17 cellular contexts compared by ENCODE assay signal in the genomic region with DNA sequence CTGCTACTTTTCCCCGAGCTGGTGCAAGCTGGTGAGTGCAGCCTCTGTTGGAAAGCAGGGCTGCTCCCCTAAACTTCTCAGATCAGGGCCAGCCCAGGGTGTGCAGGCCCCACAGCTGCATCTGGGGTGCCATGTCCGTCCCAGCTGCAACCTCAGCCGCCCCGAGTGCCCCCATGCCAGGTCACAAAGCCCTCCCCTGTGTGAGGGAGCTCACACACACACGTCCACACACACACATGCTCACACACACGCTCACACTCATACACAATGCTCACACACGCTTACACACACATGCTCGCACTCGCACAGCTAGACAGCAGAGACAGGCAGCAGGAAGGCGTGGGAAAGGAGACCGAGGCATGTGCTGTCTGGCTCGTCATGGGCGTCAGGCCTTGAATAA. TPM values are rescaled to one million over a fixed set of nuclear protein-coding genes. Genes with fewer than 3 reads are reported as not detected.
DNase-seq lines count a peak whose midpoint lies in the region; TF ChIP-seq lines count a peak whose summit lies in the region.
"Had no signal": no experiment of that assay in that cellular context is flagged by ENCODE, and none has a peak within 500 bp of the region (broad histone marks: within the 10 kb centered on the region; RNA-seq: fewer than 3 reads in every experiment).

No MANE protein-coding gene starts in this region.

- H2BK15ac ChIP-seq in neuronal stem cell (ENCODE audit: low read length): no peak overlapping the region

- H4K8ac ChIP-seq in neuronal stem cell (ENCODE audit: low read depth, low read length): no peak overlapping the region

- CTCF ChIA-PET in MCF 10A (lab: Yijun Ruan, JAX): interaction anchor here (0.7 to 1.9 kb wide), 5 partner anchors 13 to 52 kb away, joined by 3 to 11 read pairs (median 6); no protein-coding TSS in a partner anchor

- no peak overlapping the region for H4K91ac ChIP-seq in neuronal stem cell (ENCODE audit: low read depth, low read length, poor library complexity)

- peak overlapping the region; percentile 84 for H3K14ac ChIP-seq in neuronal stem cell (ENCODE audit: low read length)

- H3K9me3 Mint-ChIP-seq in HFFc6 (no peaks in the 10 kb centered on the region), chondrocyte (ENCODE audit: low read depth) (no peaks in the 10 kb centered on the region), MCF 10A (ENCODE audit: unreplicated experiment) (no peaks in the 10 kb centered on the region)

- no peak for DNase-seq in HFFc6
- peak; percentile 55 for DNase-seq in chondrocyte (ENCODE audit: low spot score)
- DNase-seq in neuronal stem cell (ENCODE audit: low spot score): no peak
- DNase-seq in stimulated activated CD4-positive, alpha-beta T cell treated with anti-CD3 and anti-CD28 coated beads, Interleukin-15, amount 100 ng/mL, for 24 hours: no peak
- DNase-seq in MCF 10A (ENCODE audit: unreplicated experiment): no peak
- DNase-seq in 8988T: no peak
- DNase-seq: DMS53, KG1, NCI-H1092 treated with DMSO at 0.1 percent for 48 hours, NCI-H1694, NCI-H2107, NCI-H226, NCI-H526 treated with DMSO at 0.1 percent for 48 hours, OCI-M1, RPMI8226 had no signal

- H3K23ac ChIP-seq in neuronal stem cell (ENCODE audit: low read depth, low read length, poor library complexity): peak overlapping the region; percentile 96

- no peaks in the 10 kb centered on the region for H3K79me1 ChIP-seq in neuronal stem cell (ENCODE audit: low read depth, low read length)

- no peak overlapping the region for H2AFZ ChIP-seq in neuronal stem cell (ENCODE audit: low read length)

- H3K4me3 Mint-ChIP-seq in HFFc6 (no peak overlapping the region), chondrocyte (ENCODE audit: unreplicated experiment) (no peak overlapping the region), MCF 10A (ENCODE audit: unreplicated experiment) (no peak overlapping the region)

- no peak overlapping the region for H3K4ac ChIP-seq in neuronal stem cell (ENCODE audit: low read length)

- no peak for TF ChIP-seq CTCF in HFFc6 (IDR thresholded peaks at IDR 0.05)
- TF ChIP-seq CTCF in chondrocyte (IDR thresholded peaks at IDR 0.05): no peak
- no peak for TF ChIP-seq CTCF in MCF 10A (IDR thresholded peaks at IDR 0.05; ENCODE audit: unreplicated experiment)

- H3K9ac ChIP-seq in BLaER1 treated with 17β-estradiol and CSF1 and Interleukin-3, amounts not matched to agents 10 nM and 100 nM: peak overlapping the region in 4 of 11 experiments; percentile 21 to 47 (median 34); a peak in 3 of 22 replicates
- H3K9ac ChIP-seq in neuronal stem cell (ENCODE audit: low read depth, low read length, poor library complexity): peak overlapping the region; percentile 64

- intact Hi-C loops in MCF 10A (cut with micrococcal nuclease): no loop called here

- H3K4me1 ChIP-seq in BLaER1 treated with 17β-estradiol and CSF1 and Interleukin-3, amounts not matched to agents 10 nM and 100 nM: peaks cover 20 to 58% (median 52%) of the 10 kb centered on the region in 10 experiments
- H3K4me1 ChIP-seq in neuronal stem cell (ENCODE audit: control insufficient read depth in 2 of 2, insufficient read depth in 1 of 2, low read depth in 1 of 2, low read length in 2 of 2): peaks cover 0 to 11% of the 10 kb centered on the region in 2 donors

- H3K27me3 ChIP-seq in BLaER1 treated with 17β-estradiol and CSF1 and Interleukin-3, amounts not matched to agents 10 nM and 100 nM: peaks cover 17 to 28% (median 23%) of the 10 kb centered on the region in 11 experiments; a peak in 19 of 22 replicates
- no peaks in the 10 kb centered on the region for H3K27me3 ChIP-seq in neuronal stem cell (ENCODE audit: control insufficient read depth in 3 of 3, insufficient read depth in 3 of 3, low read depth in 1 of 3, low read length in 3 of 3)

- no peaks in the 10 kb centered on the region for H3K9me3 ChIP-seq in BLaER1 treated with 17β-estradiol and CSF1 and Interleukin-3, amounts not matched to agents 10 nM and 100 nM (replicated peaks in 1 of 11)
- no peaks in the 10 kb centered on the region for H3K9me3 ChIP-seq in neuronal stem cell (replicated peaks in 1 of 2; ENCODE audit: control insufficient read depth in 2 of 2, insufficient read depth in 1 of 2, low read depth in 1 of 2, low read length in 2 of 2)

- POLR2A ChIA-PET in MCF 10A (lab: Yijun Ruan, JAX): interaction anchor here (0.6 kb wide), 1 partner anchor 38 kb away, joined by 3 read pairs; no protein-coding TSS in a partner anchor

- H3K4me2 ChIP-seq in BLaER1 treated with 17β-estradiol and CSF1 and Interleukin-3, amounts not matched to agents 10 nM and 100 nM: peak overlapping the region in 8 of 11 experiments; percentile 69 to 98 (median 82); a peak in 14 of 22 replicates
- no peak overlapping the region for H3K4me2 ChIP-seq in neuronal stem cell (ENCODE audit: insufficient read depth, low read length, poor library complexity, severe bottlenecking)

- H3K36me3 Mint-ChIP-seq in HFFc6 (ENCODE audit: low read depth) (peaks cover 29% of the 10 kb centered on the region), chondrocyte (ENCODE audit: low read depth) (peaks cover 12% of the 10 kb centered on the region), MCF 10A (ENCODE audit: insufficient read depth, unreplicated experiment) (peaks cover 33% of the 10 kb centered on the region)

- no peaks in the 10 kb centered on the region for H3K27me3 Mint-ChIP-seq in HFFc6 (ENCODE audit: insufficient read depth)
- H3K27me3 Mint-ChIP-seq in chondrocyte (ENCODE audit: low read depth): no peaks in the 10 kb centered on the region
- no peaks in the 10 kb centered on the region for H3K27me3 Mint-ChIP-seq in MCF 10A (ENCODE audit: insufficient read depth, unreplicated experiment)

- peak overlapping the region; percentile 85 for H2AK5ac ChIP-seq in neuronal stem cell (ENCODE audit: low read depth, low read length)

- H3K4me3 ChIP-seq in BLaER1 treated with 17β-estradiol and CSF1 and Interleukin-3, amounts not matched to agents 10 nM and 100 nM: no peak overlapping the region
- no peak overlapping the region for H3K4me3 ChIP-seq in neuronal stem cell (ENCODE audit: low read length in 2 of 2)

- H3K4me1 Mint-ChIP-seq in HFFc6 (ENCODE audit: low read depth): peaks cover 23% of the 10 kb centered on the region
- peaks cover 24% of the 10 kb centered on the region for H3K4me1 Mint-ChIP-seq in chondrocyte (ENCODE audit: low read depth)
- H3K4me1 Mint-ChIP-seq in MCF 10A (ENCODE audit: insufficient read depth, unreplicated experiment): peaks cover 26% of the 10 kb centered on the region

- H3K18ac ChIP-seq in neuronal stem cell (ENCODE audit: low read length): peak overlapping the region; percentile 54

- WGBS in neuronal stem cell (ENCODE audit: extremely low coverage in 2 of 2, insufficient read length in 2 of 2, insufficient replicate concordance in 1 of 2), 2 donors: no CpG with 5 or more reads among the region's 13 CpGs

- peaks cover 0 to 54% (median 44%) of the 10 kb centered on the region in 11 experiments; a peak in 19 of 22 replicates for H3K36me3 ChIP-seq in BLaER1 treated with 17β-estradiol and CSF1 and Interleukin-3, amounts not matched to agents 10 nM and 100 nM
- H3K36me3 ChIP-seq in neuronal stem cell (replicated peaks in 1 of 2; ENCODE audit: control insufficient read depth in 2 of 2, insufficient read depth in 2 of 2, low read length in 2 of 2): peaks cover 13 to 67% of the 10 kb centered on the region in 2 donors

- H3K27ac ChIP-seq in BLaER1 treated with 17β-estradiol and CSF1 and Interleukin-3, amounts not matched to agents 10 nM and 100 nM: peak overlapping the region in 2 of 11 experiments; percentile 58 to 64; a peak in 3 of 22 replicates
- H3K27ac ChIP-seq in neuronal stem cell (replicated peaks; ENCODE audit: low read length): peak overlapping the region; percentile 2
- H3K27ac ChIP-seq: HL-60 had no signal

- H2BK12ac ChIP-seq in neuronal stem cell (ENCODE audit: low read length): no peak overlapping the region

- H2BK5ac ChIP-seq in neuronal stem cell (ENCODE audit: low read length): no peak overlapping the region

- no TSS peak for BruUV-seq in MCF 10A (replicated peaks; lab: Mats Ljungman, UMichigan)

- no peak overlapping the region for H2BK120ac ChIP-seq in neuronal stem cell (ENCODE audit: low read depth, low read length)

- H4K20me1 ChIP-seq in BLaER1 treated with 17β-estradiol and CSF1 and Interleukin-3, amounts not matched to agents 10 nM and 100 nM: peaks cover 7 to 53% (median 24%) of the 10 kb centered on the region in 11 experiments; a peak in 17 of 22 replicates

- peak overlapping the region; percentile 16; the same call in 1 of the 2 replicates for H3K27ac Mint-ChIP-seq in HFFc6
- no peak overlapping the region for H3K27ac Mint-ChIP-seq in chondrocyte (ENCODE audit: unreplicated experiment)
- H3K27ac Mint-ChIP-seq in MCF 10A (ENCODE audit: low read depth, unreplicated experiment): no peak overlapping the region

RNA-seq across cellular contexts. Expression of a gene that starts 55.4 kb away (rescaled TPM):
- 10 to 100 TPM; 66.6 to 94.2 (median 75.5) TPM for total RNA-seq in HFFc6 (2021; fragmentation: NEBNext Ultra II Directional; extraction: Animal tissue kit (Norgen Biotek cat#: 25700))
- total RNA-seq in chondrocyte: 38.0 to 51.2 TPM (median 41.8 TPM) in 3 replicates
- polyA plus RNA-seq in neuronal stem cell (2013, experiment 1 of 2): 23.7 TPM
- 23.8 TPM for polyA plus RNA-seq in neuronal stem cell (2013, experiment 2 of 2)
- 50.1 and 61.9 TPM in 2 replicates for total RNA-seq in MCF 10A (2022)
